Comparison of ENCODE assay signal across 9 cellular contexts in genomic region chr19:14149509-14149994, GRCh38. TPM values are rescaled to one million over a fixed set of nuclear protein-coding genes. Genes with fewer than 3 reads are reported as not detected.
DNase-seq lines count a peak whose midpoint lies in the region; TF ChIP-seq lines count a peak whose summit lies in the region.
"Had no signal": no experiment of that assay in that cellular context is flagged by ENCODE, and none has a peak within 500 bp of the region (broad histone marks: within the 10 kb centered on the region; RNA-seq: fewer than 3 reads in every experiment).

No MANE protein-coding gene starts in this region.

- H4K20me1 ChIP-seq in osteoblast (ENCODE audit: insufficient read depth, low read length) = peaks cover 11% of the 10 kb centered on the region

- peak; percentile 54 for DNase-seq in GM12865 (ENCODE audit: low read depth)
- DNase-seq in activated T-cell treated with anti-CD3 and anti-CD28 coated beads for 1 hour (ENCODE audit: low read depth) = peak; percentile 50
- DNase-seq in esophagus squamous epithelium (lab: John Stamatoyannopoulos, UW) = no peak
- peak; percentile 93 for DNase-seq in osteoblast (ENCODE audit: insufficient read length, low spot score, missing footprints)
- no peak for DNase-seq in HuH-7.5 (ENCODE audit: low spot score)
- DNase-seq in NCI-H2029 (lab: John Stamatoyannopoulos, UW) = no peak
- DNase-seq in NCI-H2196 treated with DMSO at 0.1 percent for 48 hours (lab: John Stamatoyannopoulos, UW; ENCODE audit: unreplicated experiment) = no peak
- no peak for DNase-seq in SK-N-DZ (ENCODE audit: low spot score)

- H3K79me2 ChIP-seq in osteoblast (ENCODE audit: insufficient read depth, low read length) = peaks cover 26% of the 10 kb centered on the region

- peak overlapping the region; percentile 57 to 89 (median 82) for H3K27ac ChIP-seq in esophagus squamous epithelium
- H3K27ac ChIP-seq in osteoblast (ENCODE audit: low read depth, low read length) = no peak overlapping the region
- H3K27ac ChIP-seq: epithelial cell of prostate had no signal

- WGBS in esophagus squamous epithelium, 2 donors = 1 to 6% methylated on average over 14 of the region's 21 CpGs

- H3K27me3 ChIP-seq in esophagus squamous epithelium = no peaks in the 10 kb centered on the region
- no peaks in the 10 kb centered on the region for H3K27me3 ChIP-seq in osteoblast (ENCODE audit: insufficient read depth, low read length)

- TF ChIP-seq CTCF in GM12865 (IDR thresholded peaks at IDR 0.05; ENCODE audit: insufficient read depth, low read depth, low read length, missing control alignments) = no peak
- no peak for TF ChIP-seq CTCF in esophagus squamous epithelium (IDR thresholded peaks at IDR 0.05)
- no peak for TF ChIP-seq CTCF in osteoblast (IDR thresholded peaks at IDR 0.05; ENCODE audit: extremely low read depth, low read depth, low read length)

- H3K4me3 ChIP-seq in GM12865 (ENCODE audit: low read depth, low read length) (no peak overlapping the region), esophagus squamous epithelium (peak overlapping the region in 3 of 4 donors; percentile 23 to 54 (median 32)), osteoblast (ENCODE audit: insufficient read depth, low read length) (no peak overlapping the region)

- H3K4me1 ChIP-seq in esophagus squamous epithelium = peaks cover 25 to 34% (median 29%) of the 10 kb centered on the region in 3 donors
- peaks cover 11% of the 10 kb centered on the region for H3K4me1 ChIP-seq in osteoblast (ENCODE audit: insufficient read depth, low read length)

- intact Hi-C loops in esophagus squamous epithelium (cut with DNase I) = no loop called here

- H3K36me3 ChIP-seq in esophagus squamous epithelium (peaks cover 0 to 32% (median 4%) of the 10 kb centered on the region in 3 donors), osteoblast (ENCODE audit: insufficient read depth, low read length) (no peaks in the 10 kb centered on the region)

- peak overlapping the region; percentile 43 for H3K4me2 ChIP-seq in osteoblast (ENCODE audit: insufficient read depth, low read length)

- no peaks in the 10 kb centered on the region for H3K9me3 ChIP-seq in esophagus squamous epithelium
- H3K9me3 ChIP-seq in osteoblast (ENCODE audit: low read depth, low read length) = no peaks in the 10 kb centered on the region

- no peak overlapping the region for H2AFZ ChIP-seq in osteoblast (ENCODE audit: low read length)

- TF ChIP-seq POLR2A in esophagus squamous epithelium (IDR thresholded peaks at IDR 0.05) = no peak

RNA-seq across cellular contexts. Expression of gene ASF1B, which starts 13.2 kb away (rescaled TPM):
- total RNA-seq in esophagus squamous epithelium (10 to 100 TPM in 2 of 4 donors, 1 to 10 TPM in 2; 3.2 to 25.6 (median 14.2) TPM), osteoblast (1.1 and 2.7 TPM in 2 replicates)
- 75.4 and 92.6 TPM in 2 replicates for polyA plus RNA-seq in SK-N-DZ (2014; cell fraction: cytosol; rRNA removed)
- polyA plus RNA-seq in SK-N-DZ (2014; cell fraction: nucleus; rRNA removed) = 27.8 and 41.8 TPM in 2 replicates

RNA-seq across cellular contexts. Expression of gene PRKACA, which starts 32.0 kb away (rescaled TPM):
- total RNA-seq in esophagus squamous epithelium (10 to 100 TPM; 28.6 to 42.8 (median 37.0) TPM), osteoblast (45.6 and 56.3 TPM in 2 replicates)
- 42.1 and 57.4 TPM in 2 replicates for polyA plus RNA-seq in SK-N-DZ (2014; cell fraction: cytosol; rRNA removed)
- polyA plus RNA-seq in SK-N-DZ (2014; cell fraction: nucleus; rRNA removed) = 15.8 and 25.2 TPM in 2 replicates

RNA-seq across cellular contexts. Expression of gene ADGRL1, which starts 56.4 kb away (rescaled TPM):
- 10 to 100 TPM in 2 of 4 donors, 1 to 10 TPM in 2; 6.2 to 21.5 (median 10.7) TPM for total RNA-seq in esophagus squamous epithelium
- total RNA-seq in osteoblast = 2.5 and 2.9 TPM in 2 replicates
- 22.2 and 23.0 TPM in 2 replicates for polyA plus RNA-seq in SK-N-DZ (2014; cell fraction: cytosol; rRNA removed)
- 22.7 and 60.2 TPM in 2 replicates for polyA plus RNA-seq in SK-N-DZ (2014; cell fraction: nucleus; rRNA removed)

RNA-seq across cellular contexts. Expression of gene SAMD1, which starts 59.0 kb away (rescaled TPM):
- total RNA-seq in esophagus squamous epithelium (10 to 100 TPM; 16.8 to 32.2 (median 27.1) TPM), osteoblast (16.2 and 27.9 TPM in 2 replicates)
- 65.0 and 85.3 TPM in 2 replicates for polyA plus RNA-seq in SK-N-DZ (2014; cell fraction: cytosol; rRNA removed)
- 72.7 and 75.8 TPM in 2 replicates for polyA plus RNA-seq in SK-N-DZ (2014; cell fraction: nucleus; rRNA removed)

Comparison
In these comparisons a context has a peak if more than half of its experiments do, and no peak if none do; other contexts are left out.
1. DNase-seq: peak in GM12865 (single experiment), activated T-cell treated with anti-CD3 and anti-CD28 coated beads for 1 hour (single experiment) and osteoblast (single experiment); none in esophagus squamous epithelium (single experiment), HuH-7.5 (single experiment), NCI-H2029 (single experiment), NCI-H2196 treated with DMSO at 0.1 percent for 48 hours (single experiment) and SK-N-DZ (single experiment).
2. H3K4me3 ChIP-seq: peak in esophagus squamous epithelium (3 of 4); none in GM12865 (single experiment) and osteoblast (single experiment).